In the genomic region with DNA sequence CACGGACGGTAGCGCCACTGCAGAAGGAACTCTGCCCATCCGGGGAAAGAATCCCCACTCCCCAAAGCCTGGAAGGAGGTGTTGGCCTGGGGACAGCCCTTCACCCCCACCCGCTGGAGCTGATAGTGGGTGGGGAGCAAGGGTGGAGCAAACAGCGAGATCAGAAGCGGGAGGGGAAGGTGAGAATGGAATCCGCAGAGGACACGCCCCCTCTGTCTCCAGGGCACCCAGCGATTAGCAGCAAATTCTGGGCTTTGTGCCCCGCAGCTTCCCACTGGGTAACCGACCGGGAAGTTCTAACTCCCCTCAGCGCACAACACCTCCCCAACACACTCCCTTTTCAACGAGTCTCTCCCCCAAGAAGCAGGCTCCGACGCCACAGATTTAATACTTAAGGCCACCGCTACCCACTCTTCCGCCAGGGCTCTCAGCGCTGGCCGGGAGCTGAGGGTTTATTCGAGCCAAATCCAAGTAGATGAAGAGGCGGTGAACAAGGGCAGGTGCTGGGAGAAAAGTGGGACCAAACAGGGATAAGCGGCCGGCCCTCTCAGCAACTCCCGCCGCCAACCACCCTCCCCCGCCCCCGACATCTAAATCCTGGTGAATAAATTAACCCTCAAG, we compare ENCODE assay signal across 9 cellular contexts. TPM values are rescaled to one million over a fixed set of nuclear protein-coding genes. Genes with fewer than 3 reads are reported as not detected.
DNase-seq lines count a peak whose midpoint lies in the region; ATAC-seq and TF ChIP-seq lines count a peak whose summit lies in the region.
"Had no signal": no experiment of that assay in that cellular context is flagged by ENCODE, and none has a peak within 500 bp of the region (broad histone marks: within the 10 kb centered on the region; RNA-seq: fewer than 3 reads in every experiment).

No MANE protein-coding gene starts in this region.

- TF ChIP-seq EP300 in SK-N-SH (IDR thresholded peaks at IDR 0.05; ENCODE audit: borderline replicate concordance in 1 of 2, low read depth in 1 of 2, low read length in 1 of 2): no peak

- WGBS in SK-N-SH (ENCODE audit: low lambda C conversion rate): 17% methylated on average over 26 of the region's 29 CpGs
- 0 to 1% methylated on average over 5 to 29 of the region's 29 CpGs for WGBS in endodermal cell (ENCODE audit: insufficient coverage in 1 of 2, insufficient read length in 1 of 2), 2 experiments
- WGBS in aorta, 2 donors: 3 to 6% methylated on average over 27 to 29 of the region's 29 CpGs

- H3K4me3 Mint-ChIP-seq in HFFc6: peak overlapping the region; percentile 85
- H3K4me3 Mint-ChIP-seq in endodermal cell: peak overlapping the region; percentile 91

- CTCF ChIA-PET in SK-N-SH (lab: Yijun Ruan, JAX): interaction anchor here (1.1 to 4.0 kb wide), 5 partner anchors 10 to 79 kb away, joined by 3 to 31 read pairs (median 10); no protein-coding TSS in a partner anchor

- ATAC-seq in aorta (ENCODE audit: low FRiP score) (no peak), GM19463 (IDR thresholded peaks at IDR 0.05; ENCODE audit: unreplicated experiment) (no peak)
- no peak for ATAC-seq in activated CD4-positive, CD25-positive, alpha-beta regulatory T cell treated with anti-CD3 and anti-CD28 coated beads, Interleukin-2, amount 50 U/mL, for 24 hours

- DNase-seq in HFFc6: no peak
- no peak for DNase-seq in SK-N-SH
- peak; percentile 91 for DNase-seq in endodermal cell
- peak in 1 of 2 donors; percentile 69 for DNase-seq in aorta

- H3K4me3 ChIP-seq in BLaER1 (peak overlapping the region; percentile 100), SK-N-SH (ENCODE audit: low read depth in 2 of 2, low read length in 1 of 2) (peak overlapping the region; percentile 87 to 90), endodermal cell (ENCODE audit: low read length) (peak overlapping the region; percentile 96), mononuclear cell (ENCODE audit: low read length) (peak overlapping the region; percentile 30), aorta (ENCODE audit: low read length in 2 of 2) (peak overlapping the region; percentile 86 to 87)

- intact Hi-C loops in aorta (cut with DNase I): loop anchor here (5.0 kb wide), 2 partner anchors 68 to 72 kb away; a partner anchor contains a TSS

- no peaks in the 10 kb centered on the region for H3K36me3 Mint-ChIP-seq in HFFc6 (ENCODE audit: low read depth)
- H3K36me3 Mint-ChIP-seq in endodermal cell (ENCODE audit: low read depth): peaks cover 15% of the 10 kb centered on the region

- H3F3A ChIP-seq in SK-N-SH (replicated peaks; ENCODE audit: insufficient read depth): peaks cover 2% of the 10 kb centered on the region

- H3K36me3 ChIP-seq in BLaER1 (peaks cover 13% of the 10 kb centered on the region), SK-N-SH (replicated peaks in 1 of 2; ENCODE audit: control insufficient read depth in 1 of 2, insufficient read depth in 2 of 2, low read length in 1 of 2) (no peaks in the 10 kb centered on the region), endodermal cell (ENCODE audit: control insufficient read depth, insufficient read depth, low read length) (peaks cover 23% of the 10 kb centered on the region), aorta (ENCODE audit: control insufficient read depth in 1 of 2, insufficient read depth in 2 of 2, low read length in 1 of 2) (no peaks in the 10 kb centered on the region)

- peaks cover 55% of the 10 kb centered on the region for H3K79me2 ChIP-seq in SK-N-SH (ENCODE audit: insufficient read depth)

- peaks cover 10% of the 10 kb centered on the region for H3K27me3 Mint-ChIP-seq in HFFc6 (ENCODE audit: insufficient read depth)
- H3K27me3 Mint-ChIP-seq in endodermal cell (ENCODE audit: insufficient read depth): no peaks in the 10 kb centered on the region

- no peaks in the 10 kb centered on the region for H3K27me3 ChIP-seq in BLaER1
- no peaks in the 10 kb centered on the region for H3K27me3 ChIP-seq in SK-N-SH (ENCODE audit: insufficient read depth)
- H3K27me3 ChIP-seq in endodermal cell (ENCODE audit: control insufficient read depth, insufficient read depth, low read length, poor library complexity, severe bottlenecking): no peaks in the 10 kb centered on the region
- no peaks in the 10 kb centered on the region for H3K27me3 ChIP-seq in mononuclear cell (ENCODE audit: insufficient read depth, low read length)
- no peaks in the 10 kb centered on the region for H3K27me3 ChIP-seq in aorta (ENCODE audit: control insufficient read depth in 1 of 2, insufficient read depth in 2 of 2, low read length in 1 of 2)

- POLR2A ChIA-PET in SK-N-SH (lab: Yijun Ruan, JAX): interaction anchor here (1.1 kb wide), 1 partner anchor 594 kb away, joined by 3 read pairs; no protein-coding TSS in a partner anchor

- no peaks in the 10 kb centered on the region for H3K9me3 Mint-ChIP-seq in HFFc6
- H3K9me3 Mint-ChIP-seq in endodermal cell: no peaks in the 10 kb centered on the region

- H4K20me1 ChIP-seq in BLaER1: peaks cover 71% of the 10 kb centered on the region
- peaks cover 31% of the 10 kb centered on the region for H4K20me1 ChIP-seq in SK-N-SH (ENCODE audit: insufficient read depth)

- TF ChIP-seq CTCF in HFFc6 (IDR thresholded peaks at IDR 0.05): no peak
- TF ChIP-seq CTCF in SK-N-SH (IDR thresholded peaks at IDR 0.05): no peak
- TF ChIP-seq CTCF in endodermal cell (conservative IDR thresholded peaks at IDR 0.05): peak; percentile 17

- TF ChIP-seq RAD21 in SK-N-SH (IDR thresholded peaks at IDR 0.05; ENCODE audit: low read length): no peak

- H3K4me1 Mint-ChIP-seq in HFFc6 (ENCODE audit: low read depth) (peaks cover 19% of the 10 kb centered on the region), endodermal cell (peaks cover 27% of the 10 kb centered on the region)

- H3K4me1 ChIP-seq in BLaER1 (peaks cover 72% of the 10 kb centered on the region), SK-N-SH (ENCODE audit: control insufficient read depth in 1 of 2, insufficient read depth in 2 of 2, low read depth in 1 of 2, low read length in 1 of 2) (peaks cover 0 to 28% of the 10 kb centered on the region in 2 experiments; a peak in 2 of 4 replicates), endodermal cell (ENCODE audit: control insufficient read depth, insufficient read depth, low read length) (peaks cover 20% of the 10 kb centered on the region), mononuclear cell (ENCODE audit: insufficient read depth, low read length) (peaks cover 29% of the 10 kb centered on the region), aorta (ENCODE audit: control insufficient read depth in 1 of 2, insufficient read depth in 2 of 2, low read length in 2 of 2) (no peaks in the 10 kb centered on the region)

- H3K9me2 ChIP-seq in SK-N-SH: no peaks in the 10 kb centered on the region

- H3K27ac ChIP-seq in BLaER1 (peak overlapping the region; percentile 98), SK-N-SH (ENCODE audit: low read depth in 2 of 2, low read length in 1 of 2) (peak overlapping the region; percentile 29 to 51; a peak in 2 of 4 replicates), endodermal cell (ENCODE audit: low read depth, low read length) (peak overlapping the region; percentile 49), aorta (ENCODE audit: low read depth in 1 of 2, low read length in 2 of 2) (peak overlapping the region in 1 of 2 donors; percentile 13)

- H3K4me2 ChIP-seq in BLaER1: peak overlapping the region; percentile 87
- peak overlapping the region; percentile 99 for H3K4me2 ChIP-seq in SK-N-SH

- H3K9me3 ChIP-seq in BLaER1 (no peaks in the 10 kb centered on the region), SK-N-SH (no peaks in the 10 kb centered on the region), endodermal cell (ENCODE audit: control insufficient read depth, low read length) (no peaks in the 10 kb centered on the region), mononuclear cell (ENCODE audit: low read depth, low read length) (no peaks in the 10 kb centered on the region), aorta (ENCODE audit: control insufficient read depth, low read length) (no peaks in the 10 kb centered on the region)

- no peak overlapping the region for H3K27ac Mint-ChIP-seq in HFFc6
- H3K27ac Mint-ChIP-seq in endodermal cell: peak overlapping the region; percentile 94

- H3K9ac ChIP-seq in BLaER1 (peak overlapping the region; percentile 99), SK-N-SH (peak overlapping the region; percentile 52; the same call in 1 of the 2 replicates), endodermal cell (ENCODE audit: extremely low read depth, low read length, poor library complexity, severe bottlenecking) (peak overlapping the region; percentile 73)

- no peak overlapping the region for H2AFZ ChIP-seq in SK-N-SH (ENCODE audit: low read depth)

TF ChIP-seq in SK-N-SH, 30 proteins besides CTCF, POLR2A, EP300 and RAD21:
- TF ChIP-seq MXI1 (IDR thresholded peaks at IDR 0.05; ENCODE audit: low read depth, low read length) (0 out of 2 replicates have a peak, but pooled peaks have one; percentile 2), RFX5 (IDR thresholded peaks at IDR 0.05; ENCODE audit: low read length) (no peak)
- TF ChIP-seq, protein P1, sequence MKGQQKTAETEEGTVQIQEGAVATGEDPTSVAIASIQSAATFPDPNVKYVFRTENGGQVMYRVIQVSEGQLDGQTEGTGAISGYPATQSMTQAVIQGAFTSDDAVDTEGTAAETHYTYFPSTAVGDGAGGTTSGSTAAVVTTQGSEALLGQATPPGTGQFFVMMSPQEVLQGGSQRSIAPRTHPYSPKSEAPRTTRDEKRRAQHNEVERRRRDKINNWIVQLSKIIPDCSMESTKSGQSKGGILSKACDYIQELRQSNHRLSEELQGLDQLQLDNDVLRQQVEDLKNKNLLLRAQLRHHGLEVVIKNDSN (IDR thresholded peaks at IDR 0.05; ENCODE audit: borderline replicate concordance, low read depth): no peak
TF ChIP-seq in SK-N-SH: peak in this region for 1.

RNA-seq across cellular contexts. Expression of a gene that starts 1.3 kb away (rescaled TPM):
- 1 to 10 TPM; 6.5 to 8.6 (median 7.7) TPM for total RNA-seq in HFFc6 (2021; fragmentation: NEBNext Ultra II Directional; extraction: Animal tissue kit (Norgen Biotek cat#: 25700))
- polyA plus RNA-seq in SK-N-SH (2012; rRNA removed) (66.9 and 84.6 TPM in 2 replicates), aorta (10 to 100 TPM in 1 of 2 donors, 1 to 10 TPM in 1; 3.9 to 56.6 TPM)
- polyA plus RNA-seq in SK-N-SH (2012; cell fraction: cytosol; rRNA removed): 13.9 and 26.7 TPM in 2 replicates
- 442 and 628 TPM in 2 replicates for polyA plus RNA-seq in SK-N-SH (2012; cell fraction: nucleus; rRNA removed)
- total RNA-seq in endodermal cell (100 to 1,000 TPM; 234 to 263 TPM), mononuclear cell (9.2 TPM), aorta (10 to 100 TPM; 38.1 to 45.9 TPM)
- 114 TPM for polyA plus RNA-seq in endodermal cell (2013, experiment 1 of 2)
- 95.7 TPM for polyA plus RNA-seq in endodermal cell (2013, experiment 2 of 2)

RNA-seq across cellular contexts. Expression of a gene that starts 18.2 kb away (rescaled TPM):
- not detected for total RNA-seq in HFFc6 (2021; fragmentation: NEBNext Ultra II Directional; extraction: Animal tissue kit (Norgen Biotek cat#: 25700))
- polyA plus RNA-seq in SK-N-SH (2012; rRNA removed) (not detected in 2 replicates), aorta (not detected)
- not detected in 2 replicates for polyA plus RNA-seq in SK-N-SH (2012; cell fraction: cytosol; rRNA removed)
- 0.06 TPM in 1 of 2 replicates, not detected in the other for polyA plus RNA-seq in SK-N-SH (2012; cell fraction: nucleus; rRNA removed)
- total RNA-seq in endodermal cell (not detected), mononuclear cell (0.10 TPM), aorta (not detected)
- polyA plus RNA-seq in endodermal cell (2013, experiment 1 of 2): not detected
- not detected for polyA plus RNA-seq in endodermal cell (2013, experiment 2 of 2)
- total RNA-seq: M059J had no signal

Comparison
In these comparisons a context has a peak if more than half of its experiments do, and no peak if none do; other contexts are left out.
1. H3K4me3 ChIP-seq: peak in every context shown above with its lines; median percentile 100 in BLaER1; 96 in endodermal cell; 88 in SK-N-SH; 86 in aorta; 30 in mononuclear cell.
2. RNA of a gene that starts 1.3 kb away (total RNA-seq): 234 to 263 TPM in endodermal cell; 38.1 to 45.9 TPM in aorta, 9.2 TPM in mononuclear cell (single experiment) and 6.5 to 8.6 TPM in HFFc6; every median in the first group is over 4 times any median in the second.
3. Peak in every context shown above with its lines, with median percentiles within 50 percentile points of each other: H3K9ac ChIP-seq.